In the genomic region with DNA sequence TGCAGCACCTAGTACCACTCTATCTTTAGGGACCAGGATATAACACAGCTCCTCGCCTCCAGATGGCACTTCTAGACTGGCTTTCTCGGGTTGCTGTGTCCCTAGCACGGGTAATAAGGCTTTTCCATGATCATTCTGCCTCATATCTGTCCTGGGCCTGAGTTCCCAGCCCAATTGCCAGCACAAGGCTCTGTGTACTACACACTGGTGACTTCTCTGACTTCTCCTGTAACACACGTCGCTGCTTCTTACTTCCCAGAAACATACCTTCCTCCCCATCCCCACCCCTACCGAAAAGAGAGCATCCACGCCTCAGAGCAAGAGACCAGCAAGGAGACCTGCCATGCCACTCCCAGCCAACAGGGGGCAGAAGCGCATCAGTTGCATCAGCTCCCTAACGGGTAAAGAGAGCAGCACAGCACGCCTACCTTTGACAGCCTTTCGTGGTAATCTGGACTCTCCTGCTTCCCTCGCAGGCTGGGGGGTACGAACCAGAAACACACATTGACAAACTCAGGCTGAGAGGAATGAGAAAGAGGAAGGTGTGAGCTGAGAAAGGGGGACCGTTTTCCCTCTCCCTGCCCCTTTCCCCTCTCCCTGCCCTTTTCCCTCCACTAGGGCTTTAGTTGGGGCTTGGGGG, we compare ENCODE assay signal across 8 cellular contexts. TPM values are rescaled to one million over a fixed set of nuclear protein-coding genes. Genes with fewer than 3 reads are reported as not detected.
DNase-seq lines count a peak whose midpoint lies in the region; ATAC-seq, FAIRE-seq and TF ChIP-seq lines count a peak whose summit lies in the region.

No MANE protein-coding gene starts in this region.

- peak; percentile 92 for DNase-seq in GM12892 (ENCODE audit: insufficient read length)
- peak; percentile 23 for DNase-seq in NCI-H446 treated with DMSO at 0.1 percent for 48 hours (lab: John Stamatoyannopoulos, UW)
- peak in 59 of 61 donors; percentile 2 to 84 (median 44) for DNase-seq in caudate nucleus (lab: John Stamatoyannopoulos, UW)
- DNase-seq in kidney glomerular epithelial cell (lab: John Stamatoyannopoulos, UW), result peak; percentile 39
- DNase-seq in stimulated activated CD4-positive, alpha-beta T cell treated with anti-CD3 and anti-CD28 coated beads, Interleukin-2, amount 100 ng/mL, for 48 hours, result peak; percentile 94
- no peak for DNase-seq in cortex of kidney (lab: John Stamatoyannopoulos, UW)

- FAIRE-seq in GM12892 (lab: Jason Lieb, UNC), result peak; percentile 90

- no peak overlapping the region for H3K27ac ChIP-seq in caudate nucleus (ENCODE audit: low read depth, low read length)

- TF ChIP-seq POLR2A in GM12892 (IDR thresholded peaks at IDR 0.05; ENCODE audit: low read depth, low read length), result no peak

- peak; percentile 86 for ATAC-seq in HG03175 (IDR thresholded peaks at IDR 0.05; ENCODE audit: unreplicated experiment)
- peak; percentile 98 to 99 for ATAC-seq in activated CD4-positive, CD25-positive, alpha-beta regulatory T cell treated with anti-CD3 and anti-CD28 coated beads, Interleukin-2, amount 50 U/mL, for 24 hours

RNA-seq across cellular contexts. Expression of a gene that starts 21.2 kb away (rescaled TPM):
- polyA plus RNA-seq in GM12892 (2012; ENCODE audit: missing spikeins), result 13.7 TPM

RNA-seq across cellular contexts. Expression of a gene that starts 21.4 kb away (rescaled TPM):
- polyA plus RNA-seq in GM12892 (2012; ENCODE audit: missing spikeins), result 14.2 TPM

RNA-seq across cellular contexts. Expression of a gene that starts 47.7 kb away (rescaled TPM):
- polyA plus RNA-seq in GM12892 (2012; ENCODE audit: missing spikeins), result 103 TPM

RNA-seq across cellular contexts. Expression of a gene that starts 56.0 kb away (rescaled TPM):
- polyA plus RNA-seq in GM12892 (2012; ENCODE audit: missing spikeins), result not detected
